In the genomic region with DNA sequence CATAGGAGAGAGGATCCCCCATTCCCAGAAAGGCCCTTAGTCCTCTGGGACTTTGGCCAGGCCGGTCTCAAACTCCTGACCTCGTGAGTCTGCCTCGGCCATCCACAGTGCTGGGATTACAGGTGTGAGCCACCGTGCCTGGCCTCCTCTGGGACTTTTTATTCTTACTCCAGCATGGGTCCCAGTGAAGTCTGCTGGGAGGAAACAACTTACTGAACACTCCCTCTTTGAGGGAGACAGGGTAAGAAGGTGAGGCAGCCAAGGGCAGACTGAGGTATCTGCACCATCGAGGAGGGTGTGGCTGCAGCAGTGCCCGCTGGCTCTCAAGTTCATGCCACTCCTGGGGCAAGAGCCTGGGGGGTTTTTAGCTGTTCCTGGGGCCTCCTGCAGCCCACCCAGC, we compare ENCODE assay signal across 11 cellular contexts. TPM values are rescaled to one million over a fixed set of nuclear protein-coding genes. Genes with fewer than 3 reads are reported as not detected.
DNase-seq lines count a peak whose midpoint lies in the region; ATAC-seq and TF ChIP-seq lines count a peak whose summit lies in the region.
"Had no signal": no experiment of that assay in that cellular context is flagged by ENCODE, and none has a peak within 500 bp of the region (broad histone marks: within the 10 kb centered on the region; RNA-seq: fewer than 3 reads in every experiment).

No MANE protein-coding gene starts in this region.

- H2AFZ ChIP-seq in Loucy (ENCODE audit: low read length) (no peak overlapping the region), parathyroid adenoma (no peak overlapping the region)

- H3K9ac ChIP-seq in Loucy (ENCODE audit: low read depth, low read length, poor library complexity, severe bottlenecking) (peak overlapping the region; percentile 98), colonic mucosa (ENCODE audit: low read depth in 2 of 2, low read length in 2 of 2) (peak overlapping the region; percentile 47 to 100), parathyroid adenoma (no peak overlapping the region)

- no peak for DNase-seq in CD8-positive, alpha-beta T cell
- DNase-seq in colonic mucosa (peak; percentile 68), inferior parietal cortex (ENCODE audit: extremely low spot score) (no peak), ecto neural progenitor cell (ENCODE audit: low spot score) (no peak), NCI-H1436 treated with DMSO at 0.1 percent for 48 hours (lab: John Stamatoyannopoulos, UW) (no peak), cerebellar nuclear complex (lab: John Stamatoyannopoulos, UW) (no peak)
- DNase-seq: mesenchymal stem cell, NCI-H1105 treated with DMSO at 0.1 percent for 48 hours had no signal

- peak overlapping the region; percentile 85 for H3K27ac ChIP-seq in CD8-positive, alpha-beta T cell (ENCODE audit: low read depth, low read length)
- H3K27ac ChIP-seq in colonic mucosa (peak overlapping the region; percentile 96), parathyroid adenoma (peak overlapping the region; percentile 3)

- peaks cover 31% of the 10 kb centered on the region for H3K36me3 ChIP-seq in CD8-positive, alpha-beta T cell (ENCODE audit: insufficient read depth, low read length)
- H3K36me3 ChIP-seq in Loucy (ENCODE audit: insufficient read depth, low read length) (peaks cover 19% of the 10 kb centered on the region; the same call in 1 of the 2 replicates), colonic mucosa (peaks cover 21% of the 10 kb centered on the region), parathyroid adenoma (ENCODE audit: control insufficient read depth, insufficient read depth, low read length) (no peaks in the 10 kb centered on the region)

- peak overlapping the region; percentile 97 for H3K4me3 ChIP-seq in CD8-positive, alpha-beta T cell (ENCODE audit: low read depth, low read length)
- H3K4me3 ChIP-seq in Loucy (ENCODE audit: low read length, poor library complexity, severe bottlenecking) = peak overlapping the region; percentile 98
- peak overlapping the region; percentile 77 for H3K4me3 ChIP-seq in colonic mucosa
- no peak overlapping the region for H3K4me3 ChIP-seq in parathyroid adenoma (ENCODE audit: low read depth, low read length)
- H3K4me3 ChIP-seq: body of pancreas had no signal

- peak overlapping the region; percentile 93 for H3K4me3 Mint-ChIP-seq in CD8-positive, alpha-beta T cell

- H3K27me3 ChIP-seq in CD8-positive, alpha-beta T cell (ENCODE audit: insufficient read depth, low read length) = no peaks in the 10 kb centered on the region
- H3K27me3 ChIP-seq in Loucy (ENCODE audit: insufficient read depth, low read length, poor library complexity, severe bottlenecking) = no peaks in the 10 kb centered on the region
- H3K27me3 ChIP-seq in colonic mucosa = no peaks in the 10 kb centered on the region
- no peaks in the 10 kb centered on the region for H3K27me3 ChIP-seq in parathyroid adenoma (ENCODE audit: control insufficient read depth, insufficient read depth, low read length)
- H3K27me3 ChIP-seq: body of pancreas had no signal

- CTCF ChIA-PET in CD8-positive, alpha-beta T cell (lab: Charles Lee) = no interaction called here

- H3K36me3 Mint-ChIP-seq in CD8-positive, alpha-beta T cell = peaks cover 46% of the 10 kb centered on the region

- POLR2A ChIA-PET in CD8-positive, alpha-beta T cell (lab: Charles Lee) = interaction anchor here (0.6 to 1.7 kb wide), 2 partner anchors 15 to 1161 kb away, joined by 3 read pairs; no protein-coding TSS in a partner anchor

- TF ChIP-seq CTCF in CD8-positive, alpha-beta T cell (IDR thresholded peaks at IDR 0.05) = no peak
- TF ChIP-seq CTCF in Loucy (conservative IDR thresholded peaks at IDR 0.05; ENCODE audit: low read length) = no peak
- no peak for TF ChIP-seq CTCF in colonic mucosa (IDR thresholded peaks at IDR 0.05)
- no peak for TF ChIP-seq CTCF in parathyroid adenoma (IDR thresholded peaks at IDR 0.05)

- H3K4me1 ChIP-seq in CD8-positive, alpha-beta T cell (ENCODE audit: insufficient read depth, low read length) = peaks cover 23% of the 10 kb centered on the region
- H3K4me1 ChIP-seq in Loucy (ENCODE audit: insufficient read depth, low read length, poor library complexity, severe bottlenecking) (peaks cover 24% of the 10 kb centered on the region), colonic mucosa (peaks cover 15% of the 10 kb centered on the region), parathyroid adenoma (peaks cover 4% of the 10 kb centered on the region)

- H3K9me2 ChIP-seq in Loucy (replicated peaks; ENCODE audit: low read depth, low read length) = no peaks in the 10 kb centered on the region

- H3F3A ChIP-seq in Loucy (ENCODE audit: low read depth) = no peaks in the 10 kb centered on the region

- H3K9me3 ChIP-seq in CD8-positive, alpha-beta T cell (ENCODE audit: low read length) = no peaks in the 10 kb centered on the region
- H3K9me3 ChIP-seq in Loucy (ENCODE audit: insufficient read depth, low read depth, low read length) (no peaks in the 10 kb centered on the region), colonic mucosa (no peaks in the 10 kb centered on the region), parathyroid adenoma (ENCODE audit: control insufficient read depth, low read length) (no peaks in the 10 kb centered on the region)
- H3K9me3 ChIP-seq: body of pancreas had no signal

- H3K27ac Mint-ChIP-seq in CD8-positive, alpha-beta T cell = peak overlapping the region; percentile 98

- H3K9me3 Mint-ChIP-seq in CD8-positive, alpha-beta T cell = no peaks in the 10 kb centered on the region

- intact Hi-C loops in CD8-positive, alpha-beta T cell (cut with DNase I, micrococcal nuclease) = loop anchor here (5.0 to 10.0 kb wide), 4 partner anchors 233 to 723 kb away; partner anchors contain the start of genes PSMB9 (in 1 of the 2), RPS18 (in 1 of the 2), TAP1 (in 1 of the 2) and TAPBP (in 1 of the 2)
- intact Hi-C loops in colonic mucosa (cut with DNase I) = no loop called here

- H3K4me1 Mint-ChIP-seq in CD8-positive, alpha-beta T cell (ENCODE audit: low read depth) = peaks cover 26% of the 10 kb centered on the region

- H3K79me2 ChIP-seq in Loucy (ENCODE audit: insufficient read depth, low read length) (peaks cover 34% of the 10 kb centered on the region), parathyroid adenoma (peaks cover 6% of the 10 kb centered on the region)

- no peak for ATAC-seq in CD8-positive, alpha-beta T cell

- H3K4me2 ChIP-seq in Loucy (ENCODE audit: low read depth, low read length, poor library complexity, severe bottlenecking) (peak overlapping the region; percentile 100), parathyroid adenoma (ENCODE audit: low read length) (no peak overlapping the region)

- H3K27me3 Mint-ChIP-seq in CD8-positive, alpha-beta T cell (ENCODE audit: low read depth) = no peaks in the 10 kb centered on the region

- H4K20me1 ChIP-seq in Loucy (ENCODE audit: insufficient read depth, low read length, poor library complexity, severe bottlenecking) = peaks cover 10% of the 10 kb centered on the region

RNA-seq across cellular contexts. Expression of gene BAK1, which starts 2.4 kb away (rescaled TPM):
- total RNA-seq in CD8-positive, alpha-beta T cell = 10 to 100 TPM; 44.8 to 46.5 TPM
- total RNA-seq in colonic mucosa = 10 to 100 TPM; 72.1 to 76.6 TPM

RNA-seq across cellular contexts. Expression of gene ITPR3, which starts 43.4 kb away (rescaled TPM):
- total RNA-seq in CD8-positive, alpha-beta T cell = 10 to 100 TPM; 39.5 to 40.1 TPM
- total RNA-seq in colonic mucosa = 100 to 1,000 TPM in 1 of 2 donors, 10 to 100 TPM in 1; 86.2 to 119 TPM

Comparison
In these comparisons a context has a peak if more than half of its experiments do, and no peak if none do; other contexts are left out.
1. H3K27ac ChIP-seq: peak in every context shown above with its lines; median percentile 96 in colonic mucosa; 85 in CD8-positive, alpha-beta T cell; 3 in parathyroid adenoma.